Comparison of ENCODE assay signal across 8 cellular contexts in the genomic region with DNA sequence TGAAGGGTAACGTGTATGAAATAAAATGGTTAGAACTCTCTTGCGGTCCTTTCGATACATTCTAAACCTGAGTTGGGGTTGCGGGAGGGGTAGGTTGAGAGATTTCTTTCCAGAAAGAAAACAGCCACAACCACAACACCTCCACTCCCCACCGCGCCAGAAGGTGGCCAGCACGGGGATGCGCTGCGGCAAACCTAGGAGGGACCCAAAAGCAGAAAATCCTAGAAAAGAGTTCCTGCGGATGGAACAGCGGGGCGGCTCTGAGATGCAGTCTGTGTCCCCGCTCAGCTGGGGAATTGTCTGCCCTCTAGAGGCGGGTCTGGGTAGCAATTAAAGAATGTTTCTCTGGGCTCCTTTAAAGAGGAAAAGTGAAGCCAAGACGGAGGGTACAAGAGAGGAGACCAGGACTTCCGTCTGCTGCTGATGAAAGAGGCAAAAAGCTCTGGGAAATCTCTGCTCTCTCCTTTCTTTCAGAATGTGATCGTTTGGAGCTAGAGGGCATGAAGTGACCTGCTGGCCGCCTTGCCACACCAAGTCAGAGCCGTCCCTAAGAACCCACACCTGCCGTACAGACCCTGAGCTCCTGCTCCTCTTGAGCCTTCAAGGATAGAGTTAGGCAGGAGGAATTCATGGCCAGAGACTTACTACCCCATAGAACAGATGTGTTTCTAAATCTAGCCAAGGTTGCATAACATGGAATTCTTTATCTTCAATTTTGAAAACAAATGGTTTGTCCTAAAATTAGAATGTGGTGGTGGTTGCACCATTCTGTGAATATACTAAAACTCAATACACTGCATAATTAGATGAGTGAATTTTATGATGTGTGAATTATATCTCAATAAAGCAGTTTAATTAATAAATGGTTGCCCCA. TPM values are rescaled to one million over a fixed set of nuclear protein-coding genes. Genes with fewer than 3 reads are reported as not detected.
DNase-seq lines count a peak whose midpoint lies in the region; ATAC-seq and TF ChIP-seq lines count a peak whose summit lies in the region.

No MANE protein-coding gene starts in this region.

- H3K9me3 ChIP-seq in endodermal cell (ENCODE audit: control insufficient read depth, low read length) (no peaks in the 10 kb centered on the region), mucosa of descending colon (no peaks in the 10 kb centered on the region)

- 40 to 61% methylated on average over 5 to 19 of the region's 20 CpGs for WGBS in endodermal cell (ENCODE audit: insufficient coverage in 1 of 2, insufficient read length in 1 of 2), 2 experiments

- TF ChIP-seq CTCF in endodermal cell (conservative IDR thresholded peaks at IDR 0.05) (peak; percentile 88), mucosa of descending colon (IDR thresholded peaks at IDR 0.05) (peak; percentile 34)

- ATAC-seq in Right ventricle myocardium inferior (peak; percentile 69), HG03039 (IDR thresholded peaks at IDR 0.05; ENCODE audit: unreplicated experiment) (peak; percentile 72), mucosa of descending colon (peak; percentile 87)

- H3K4me3 ChIP-seq in endodermal cell (ENCODE audit: low read length) (no peak overlapping the region), mucosa of descending colon (no peak overlapping the region)

- intact Hi-C loops in Right ventricle myocardium inferior (cut with DNase I) (no loop called here), cardiac septum (cut with DNase I) (no loop called here), mucosa of descending colon (cut with DNase I, micrococcal nuclease) (loop anchor here in 1 of 2 donors (10.0 kb wide), 1 partner anchor 212 kb away; no protein-coding TSS in a partner anchor)

- H3K36me3 Mint-ChIP-seq in endodermal cell (ENCODE audit: low read depth) = peaks cover 14% of the 10 kb centered on the region

- H3K9me3 Mint-ChIP-seq in endodermal cell = no peaks in the 10 kb centered on the region

- H3K4me1 Mint-ChIP-seq in endodermal cell = peaks cover 3% of the 10 kb centered on the region

- H3K36me3 ChIP-seq in endodermal cell (ENCODE audit: control insufficient read depth, insufficient read depth, low read length) (no peaks in the 10 kb centered on the region), mucosa of descending colon (ENCODE audit: low read depth) (no peaks in the 10 kb centered on the region)

- no peak overlapping the region for H3K9ac ChIP-seq in endodermal cell (ENCODE audit: extremely low read depth, low read length, poor library complexity, severe bottlenecking)

- H3K27ac Mint-ChIP-seq in endodermal cell = peak overlapping the region; percentile 62

- H3K4me1 ChIP-seq in endodermal cell (ENCODE audit: control insufficient read depth, insufficient read depth, low read length) = no peaks in the 10 kb centered on the region
- H3K4me1 ChIP-seq in mucosa of descending colon (ENCODE audit: low read depth) = no peaks in the 10 kb centered on the region

- H3K27ac ChIP-seq in endodermal cell (ENCODE audit: low read depth, low read length) = no peak overlapping the region

- no peak for DNase-seq in Right ventricle myocardium inferior (ENCODE audit: missing footprints)
- DNase-seq in cardiac septum (ENCODE audit: low spot score) = no peak
- peak; percentile 40 for DNase-seq in NCI-H345 treated with DMSO at 0.1 percent for 48 hours (lab: John Stamatoyannopoulos, UW; ENCODE audit: unreplicated experiment)
- DNase-seq in activated CD4-positive, alpha-beta T cell treated with anti-CD3 and anti-CD28 coated beads, Interleukin-2, amount 50 U/mL, for 48 hours = peak; percentile 76 to 82
- peak; percentile 93 for DNase-seq in endodermal cell
- peak in 2 of 3 donors; percentile 42 to 71 for DNase-seq in mucosa of descending colon
- peak; percentile 24 to 45 for DNase-seq in stimulated activated CD8-positive, alpha-beta memory T cell treated with anti-CD3 and anti-CD28 coated beads, Interleukin-7, amount 100 ng/mL, for 48 hours (ENCODE audit: extremely low read depth in 1 of 2, low read depth in 1 of 2)

- peaks cover 21% of the 10 kb centered on the region for H3K27me3 Mint-ChIP-seq in endodermal cell (ENCODE audit: insufficient read depth)

- H3K4me3 Mint-ChIP-seq in endodermal cell = peak overlapping the region; percentile 1

- peaks cover 6% of the 10 kb centered on the region for H3K27me3 ChIP-seq in endodermal cell (ENCODE audit: control insufficient read depth, insufficient read depth, low read length, poor library complexity, severe bottlenecking)

RNA-seq across cellular contexts. Expression of a gene that starts 46.5 kb away (rescaled TPM):
- 42.5 TPM for total RNA-seq in Right ventricle myocardium inferior
- 30.0 TPM for total RNA-seq in cardiac septum
- total RNA-seq in endodermal cell = 10 to 100 TPM; 33.9 to 37.4 TPM
- polyA plus RNA-seq in endodermal cell (2013, experiment 1 of 2) = 35.8 TPM
- polyA plus RNA-seq in endodermal cell (2013, experiment 2 of 2) = 35.8 TPM
- 10 to 100 TPM; 29.6 to 33.1 (median 29.8) TPM for total RNA-seq in mucosa of descending colon

Comparison
In these comparisons a context has a peak if more than half of its experiments do, and no peak if none do; other contexts are left out.
1. DNase-seq: peak in NCI-H345 treated with DMSO at 0.1 percent for 48 hours (single experiment), activated CD4-positive, alpha-beta T cell treated with anti-CD3 and anti-CD28 coated beads, Interleukin-2, amount 50 U/mL, for 48 hours (2 of 2), endodermal cell (single experiment), mucosa of descending colon (2 of 3) and stimulated activated CD8-positive, alpha-beta memory T cell treated with anti-CD3 and anti-CD28 coated beads, Interleukin-7, amount 100 ng/mL, for 48 hours (2 of 2); none in Right ventricle myocardium inferior (single experiment) and cardiac septum (single experiment).
2. Peak in every context shown above with its lines, with median percentiles within 50 percentile points of each other: ATAC-seq.